9 cellular contexts compared by ENCODE assay signal in genomic region chr17:14428640-14429029, GRCh38.
DNase-seq lines count a peak whose midpoint lies in the region; ATAC-seq lines count a peak whose summit lies in the region.
"Had no signal": no experiment of that assay in that cellular context is flagged by ENCODE, and none has a peak within 500 bp of the region (broad histone marks: within the 10 kb centered on the region; RNA-seq: fewer than 3 reads in every experiment).

No MANE protein-coding gene starts in this region.

- H3K36me3 Mint-ChIP-seq in activated CD4-positive, alpha-beta T cell treated with anti-CD3 and anti-CD28 coated beads, Interleukin-2, amount 10 ng/mL, durations not matched to agents 24 days and 14 days (ENCODE audit: low read depth), result no peaks in the 10 kb centered on the region
- no peaks in the 10 kb centered on the region for H3K36me3 Mint-ChIP-seq in naive thymus-derived CD8-positive, alpha-beta T cell
- H3K36me3 Mint-ChIP-seq: mesothelial cell of epicardium had no signal

- POLR2A ChIA-PET in naive thymus-derived CD8-positive, alpha-beta T cell (lab: Charles Lee), result interaction anchor here (0.5 to 3.8 kb wide), 21 partner anchors 9 to 245 kb away, joined by 3 to 101 read pairs (median 5); partner anchors contain the start of gene HS3ST3B1

- DNase-seq in activated CD4-positive, alpha-beta T cell treated with anti-CD3 and anti-CD28 coated beads, Interleukin-2, amount 10 ng/mL, durations not matched to agents 24 days and 14 days, result peak; percentile 73
- peak in 5 of 10 donors; percentile 17 to 52 (median 38) for DNase-seq in naive thymus-derived CD8-positive, alpha-beta T cell
- DNase-seq in inferior parietal cortex (ENCODE audit: extremely low spot score), result no peak
- DNase-seq in NK-92 treated with Interleukin-12 subunit alpha and Interleukin-12 subunit beta, amount 100 ng/mL, for 24 hours (lab: John Stamatoyannopoulos, UW), result no peak
- DNase-seq in kidney tubule cell (ENCODE audit: low spot score), result no peak
- DNase-seq in HCEC 1CT, result no peak

- peaks cover 7% of the 10 kb centered on the region for H3K9me3 Mint-ChIP-seq in activated CD4-positive, alpha-beta T cell treated with anti-CD3 and anti-CD28 coated beads, Interleukin-2, amount 10 ng/mL, durations not matched to agents 24 days and 14 days
- no peaks in the 10 kb centered on the region for H3K9me3 Mint-ChIP-seq in naive thymus-derived CD8-positive, alpha-beta T cell
- H3K9me3 Mint-ChIP-seq: mesothelial cell of epicardium had no signal

- peaks cover 33% of the 10 kb centered on the region for H3K4me1 Mint-ChIP-seq in activated CD4-positive, alpha-beta T cell treated with anti-CD3 and anti-CD28 coated beads, Interleukin-2, amount 10 ng/mL, durations not matched to agents 24 days and 14 days
- H3K4me1 Mint-ChIP-seq in naive thymus-derived CD8-positive, alpha-beta T cell, result peaks cover 36 to 65% (median 62%) of the 10 kb centered on the region in 4 donors
- H3K4me1 Mint-ChIP-seq: mesothelial cell of epicardium had no signal

- peak overlapping the region; percentile 63 for H3K4me3 Mint-ChIP-seq in activated CD4-positive, alpha-beta T cell treated with anti-CD3 and anti-CD28 coated beads, Interleukin-2, amount 10 ng/mL, durations not matched to agents 24 days and 14 days
- peak overlapping the region; percentile 69 to 91 (median 83) for H3K4me3 Mint-ChIP-seq in naive thymus-derived CD8-positive, alpha-beta T cell
- H3K4me3 Mint-ChIP-seq: mesothelial cell of epicardium had no signal

- peak overlapping the region; percentile 81 for H3K27ac Mint-ChIP-seq in activated CD4-positive, alpha-beta T cell treated with anti-CD3 and anti-CD28 coated beads, Interleukin-2, amount 10 ng/mL, durations not matched to agents 24 days and 14 days
- peak overlapping the region; percentile 82 to 100 (median 94) for H3K27ac Mint-ChIP-seq in naive thymus-derived CD8-positive, alpha-beta T cell
- H3K27ac Mint-ChIP-seq: mesothelial cell of epicardium had no signal

- peak; percentile 77 for ATAC-seq in GM18909 (IDR thresholded peaks at IDR 0.05; ENCODE audit: poor library complexity, unreplicated experiment)
- ATAC-seq in HG03064 (IDR thresholded peaks at IDR 0.05; ENCODE audit: low read depth, unreplicated experiment), result peak; percentile 65
- peak; percentile 78 to 79 for ATAC-seq in naive thymus-derived CD8-positive, alpha-beta T cell

- no peaks in the 10 kb centered on the region for H3K27me3 Mint-ChIP-seq in activated CD4-positive, alpha-beta T cell treated with anti-CD3 and anti-CD28 coated beads, Interleukin-2, amount 10 ng/mL, durations not matched to agents 24 days and 14 days
- no peaks in the 10 kb centered on the region for H3K27me3 Mint-ChIP-seq in naive thymus-derived CD8-positive, alpha-beta T cell

- intact Hi-C loops in activated CD4-positive, alpha-beta T cell treated with anti-CD3 and anti-CD28 coated beads, Interleukin-2, amount 10 ng/mL, durations not matched to agents 24 days and 14 days (cut with micrococcal nuclease), result loop anchor here (5.0 kb wide), 4 partner anchors 36 to 226 kb away; partner anchors contain the start of gene HS3ST3B1
